26 cellular contexts compared by ENCODE assay signal in genomic region chr7:66537380-66537779, GRCh38.
"Had no signal": no experiment of that assay in that cellular context is flagged by ENCODE, and none has a peak within 500 bp of the region (broad histone marks: within the 10 kb centered on the region; RNA-seq: fewer than 3 reads in every experiment).

No MANE protein-coding gene starts in this region.

- H3K27me3 Mint-ChIP-seq: naive thymus-derived CD8-positive, alpha-beta T cell; stimulated activated memory B cell treated with anti-CD40 and anti-IgM and Interleukin-4, amounts not matched to agents 10 μg/mL and 1 μg/mL and 100 μg/mL, for 72 hours; stimulated activated naive CD8-positive, alpha-beta T cell treated with anti-CD3 and anti-CD28 coated beads, Interleukin-15, Interleukin-2, amounts not matched to agents 100 ng/mL and 50 ng/mL, for 24 hours; type B pancreatic cell had no signal

- H3K27ac Mint-ChIP-seq: nephron; stimulated activated memory B cell treated with anti-CD40 and anti-IgM and Interleukin-4, amounts not matched to agents 10 μg/mL and 1 μg/mL and 100 μg/mL, for 72 hours; stimulated activated naive CD8-positive, alpha-beta T cell treated with anti-CD3 and anti-CD28 coated beads, Interleukin-15, Interleukin-2, amounts not matched to agents 100 ng/mL and 50 ng/mL, for 24 hours; type B pancreatic cell had no signal

- DNase-seq: islet precursor cell; left ventricle myocardium superior; lower lobe of right lung; mammary epithelial cell; mesenchymal stem cell; naive thymus-derived CD8-positive, alpha-beta T cell; nucleus accumbens; pancreas; posterior cingulate gyrus; retina; sigmoid colon; stimulated activated CD4-positive, alpha-beta T cell treated with anti-CD3 and anti-CD28 coated beads, Interleukin-1b, Interleukin-23, amount 100 ng/mL, for 48 hours; stimulated activated CD4-positive, alpha-beta T cell treated with anti-CD3 and anti-CD28 coated beads, Interleukin-2, amount 100 ng/mL, for 48 hours; stimulated activated CD4-positive, alpha-beta T cell treated with anti-CD3 and anti-CD28 coated beads, Interleukin-4, amount 100 ng/mL, for 4 hours; stimulated activated CD8-positive, alpha-beta memory T cell treated with anti-CD3 and anti-CD28 coated beads, Interleukin-4, amount 100 ng/mL, for 48 hours; substantia nigra; uterus had no signal

- H3K4me3 ChIP-seq: hepatocyte, lower lobe of right lung, pancreas, prostate gland, sigmoid colon, smooth muscle cell, tibial nerve, uterus had no signal

- H3K4me2 ChIP-seq: hepatocyte, smooth muscle cell had no signal

- H2AFZ ChIP-seq: hepatocyte had no signal

- H3K4me1 ChIP-seq: lower lobe of right lung, pancreas, prostate gland, sigmoid colon, tibial nerve, uterus had no signal

- H3K4me3 Mint-ChIP-seq: naive thymus-derived CD8-positive, alpha-beta T cell; nephron; neural crest cell; stimulated activated memory B cell treated with anti-CD40 and anti-IgM and Interleukin-4, amounts not matched to agents 10 μg/mL and 1 μg/mL and 100 μg/mL, for 72 hours; stimulated activated naive CD8-positive, alpha-beta T cell treated with anti-CD3 and anti-CD28 coated beads, Interleukin-15, Interleukin-2, amounts not matched to agents 100 ng/mL and 50 ng/mL, for 24 hours; type B pancreatic cell had no signal

- H3K27me3 ChIP-seq: hepatocyte, pancreas, sigmoid colon, tibial nerve, uterus had no signal

- H3K79me2 ChIP-seq: hepatocyte had no signal

- H3K9me3 ChIP-seq: lower lobe of right lung, pancreas, prostate gland, sigmoid colon, tibial nerve, uterus had no signal

- H3K4me1 Mint-ChIP-seq: naive thymus-derived CD8-positive, alpha-beta T cell; nephron; stimulated activated memory B cell treated with anti-CD40 and anti-IgM and Interleukin-4, amounts not matched to agents 10 μg/mL and 1 μg/mL and 100 μg/mL, for 72 hours had no signal

- H3K9me3 Mint-ChIP-seq: naive thymus-derived CD8-positive, alpha-beta T cell; nephron; neural crest cell; stimulated activated memory B cell treated with anti-CD40 and anti-IgM and Interleukin-4, amounts not matched to agents 10 μg/mL and 1 μg/mL and 100 μg/mL, for 72 hours; stimulated activated naive CD8-positive, alpha-beta T cell treated with anti-CD3 and anti-CD28 coated beads, Interleukin-15, Interleukin-2, amounts not matched to agents 100 ng/mL and 50 ng/mL, for 24 hours; type B pancreatic cell had no signal

- ATAC-seq: left ventricle myocardium superior; naive thymus-derived CD8-positive, alpha-beta T cell; pancreas; stimulated activated memory B cell treated with anti-CD40 and anti-IgM and Interleukin-4, amounts not matched to agents 10 μg/mL and 1 μg/mL and 100 μg/mL, for 72 hours had no signal

- H3K27ac ChIP-seq: hepatocyte, lower lobe of right lung, pancreas, prostate gland, sigmoid colon, tibial nerve, uterus had no signal

- H3K36me3 ChIP-seq: pancreas, prostate gland, uterus had no signal
